2 cellular contexts compared by ENCODE assay signal in genomic region chr1:3989465-3989864, GRCh38.
A peak's percentile ranks its signal among the peaks of the same experiment; 100 is the strongest.
TF ChIP-seq lines count a peak whose summit lies in the region.

No MANE protein-coding gene starts in this region.

TF ChIP-seq in HEK293, 187 proteins besides CTCF, POLR2A, EP300 and RAD21 (continued from another document):
- TF ChIP-seq ZNF645 (tag by site-specific recombination; IDR thresholded peaks at IDR 0.05), result no peak
- 0 out of 2 replicates have a peak, but pooled peaks have one; percentile 22 for TF ChIP-seq ZNF280D (tag by site-specific recombination; IDR thresholded peaks at IDR 0.05)
- peak; percentile 60 for TF ChIP-seq ZNF146 (tag by site-specific recombination; IDR thresholded peaks at IDR 0.05)

TF ChIP-seq in K562, 482 proteins besides CTCF, POLR2A, EP300 and RAD21 (continued from another document):
- TF ChIP-seq HOMEZ (CRISPR knock-in tag; IDR thresholded peaks at IDR 0.05) (no peak), ZNF146 (CRISPR knock-in tag; IDR thresholded peaks at IDR 0.05; ENCODE audit: unreplicated experiment) (peak; percentile 57)
